ENCODE assay signal across 12 cellular contexts in the genomic region with DNA sequence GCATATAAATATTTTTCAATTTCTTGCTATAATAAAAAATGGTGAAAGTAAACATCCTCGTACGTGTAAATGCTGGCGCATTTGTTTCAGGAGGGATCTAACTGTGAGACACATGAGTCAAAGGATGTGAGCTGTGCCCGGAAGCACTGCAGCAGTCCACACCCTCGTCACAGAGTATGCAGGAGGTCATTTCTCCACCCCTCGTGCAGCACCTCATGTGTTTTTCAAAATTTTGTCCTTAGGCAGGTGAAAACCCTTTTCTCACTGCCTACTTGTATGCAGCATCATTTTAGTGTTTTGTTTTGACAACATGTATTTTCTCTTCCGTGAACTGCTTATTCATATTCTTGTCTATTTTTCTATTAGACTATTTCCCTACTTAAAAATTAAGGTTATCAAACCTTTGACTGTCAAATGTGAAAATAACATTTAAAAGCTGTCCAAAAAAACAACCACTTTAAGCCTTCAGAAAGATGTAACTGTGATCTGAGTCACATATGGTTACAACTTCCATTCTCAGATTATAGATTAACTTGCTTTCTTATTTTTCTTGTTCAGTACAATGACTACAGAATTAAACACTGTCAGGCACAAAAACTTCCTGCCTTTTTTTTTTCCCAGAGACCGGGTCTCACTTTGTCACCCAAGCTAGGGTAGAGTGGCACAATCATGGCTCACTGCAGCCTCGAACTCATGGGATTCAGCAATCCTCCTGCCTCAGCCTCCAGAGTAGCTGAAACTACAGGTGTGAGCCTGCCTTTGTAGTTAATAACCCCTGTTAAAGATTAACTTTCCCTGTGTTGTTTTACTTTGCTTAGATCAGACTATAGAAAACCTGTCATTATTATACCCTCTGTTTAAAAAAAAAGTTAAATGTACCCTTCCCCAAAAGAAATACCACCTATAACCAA.
DNase-seq lines count a peak whose midpoint lies in the region; ATAC-seq, FAIRE-seq and TF ChIP-seq lines count a peak whose summit lies in the region.
"Had no signal": no experiment of that assay in that cellular context is flagged by ENCODE, and none has a peak within 500 bp of the region (broad histone marks: within the 10 kb centered on the region; RNA-seq: fewer than 3 reads in every experiment).

No MANE protein-coding gene starts in this region.

- DNase-seq in A549 (ENCODE audit: low read depth in 1 of 2, low spot score in 1 of 2) (peak; percentile 35 to 90), HTR-8/SVneo (ENCODE audit: insufficient read length, low spot score) (peak; percentile 14), endothelial cell of umbilical vein (ENCODE audit: low read depth, low spot score) (peak; percentile 55), midbrain (lab: John Stamatoyannopoulos, UW) (no peak), GM10248 (ENCODE audit: extremely low spot score) (no peak), islet precursor cell (no peak)
- no peak for DNase-seq in activated T-cell treated with anti-CD3 and anti-CD28 coated beads, Interleukin-2, amount 50 U/mL, for 48 hours
- DNase-seq: activated CD8-positive, alpha-beta memory T cell treated with anti-CD3 and anti-CD28 coated beads for 24 hours had no signal

- H3K9ac ChIP-seq in endothelial cell of umbilical vein (replicated peaks; ENCODE audit: extremely low read depth, insufficient read depth, low read length) = no peak overlapping the region
- H3K9ac ChIP-seq: KMS-11 had no signal

- ATAC-seq in A549 = peak; percentile 96 to 99
- ATAC-seq in GM21576 (IDR thresholded peaks at IDR 0.05; ENCODE audit: unreplicated experiment) = peak; percentile 47

- TSS peak; percentile 30 for BruUV-seq in endothelial cell of umbilical vein (replicated peaks; lab: Mats Ljungman, UMichigan)

- CTCF ChIA-PET in A549 (lab: Yijun Ruan, JAX) = interaction anchor here (0.7 to 1.2 kb wide), 2 partner anchors 127 to 253 kb away, joined by 3 to 5 read pairs; no protein-coding TSS in a partner anchor
- CTCF ChIA-PET in endothelial cell of umbilical vein (lab: Charles Lee) = interaction anchor here (0.8 kb wide), 1 partner anchor 18 kb away, joined by 3 read pairs; no protein-coding TSS in a partner anchor
- CTCF ChIA-PET in GM10248 (lab: Yijun Ruan, JAX) = no interaction called here

- dilution Hi-C loops in endothelial cell of umbilical vein (cut with MboI; ENCODE audit: extremely low pct_ligation_motif_present, low sequenced_read_pairs) = no loop called here

- no peaks in the 10 kb centered on the region for H3K27me3 ChIP-seq in endothelial cell of umbilical vein (ENCODE audit: control insufficient read depth in 2 of 2, insufficient read depth in 2 of 2, low read length in 2 of 2)
- H3K27me3 ChIP-seq: cardiac muscle cell had no signal

- H3K9me3 ChIP-seq in A549 = peaks cover 13% of the 10 kb centered on the region; the same call in 2 of the 3 replicates
- no peaks in the 10 kb centered on the region for H3K9me3 ChIP-seq in endothelial cell of umbilical vein (replicated peaks; ENCODE audit: control insufficient read depth, insufficient read depth, low read length)

- H3K4me1 ChIP-seq in A549 = peaks cover 67% of the 10 kb centered on the region
- H3K4me1 ChIP-seq in endothelial cell of umbilical vein (ENCODE audit: control insufficient read depth, extremely low read depth, insufficient read depth, low read length) = peaks cover 11% of the 10 kb centered on the region

- TF ChIP-seq POLR2A in A549 (IDR thresholded peaks at IDR 0.05; ENCODE audit: low read length) = no peak
- no peak for TF ChIP-seq POLR2A in endothelial cell of umbilical vein (IDR thresholded peaks at IDR 0.05; ENCODE audit: low read depth, low read length)

- H4K20me1 ChIP-seq in endothelial cell of umbilical vein (replicated peaks; ENCODE audit: control insufficient read depth, extremely low read depth, insufficient read depth, low read length) = no peaks in the 10 kb centered on the region

- no peak for TF ChIP-seq RAD21 in A549 (conservative IDR thresholded peaks at IDR 0.05 in 1 of 2, IDR thresholded peaks at IDR 0.05 in 1 of 2)

- no peaks in the 10 kb centered on the region for H3K9me1 ChIP-seq in endothelial cell of umbilical vein (replicated peaks; ENCODE audit: control insufficient read depth, extremely low read depth, insufficient read depth, low read length)

- H3K4me3 ChIP-seq in A549 = 0 out of 3 replicates have a peak overlapping the region, but pooled peaks have one; percentile 1
- H3K4me3 ChIP-seq in endothelial cell of umbilical vein (replicated peaks in 1 of 3; ENCODE audit: insufficient read depth in 1 of 3, low read depth in 1 of 3, low read length in 3 of 3) = peak overlapping the region in 1 of 3 experiments; percentile 11
- H3K4me3 ChIP-seq: cardiac muscle cell, skin epidermis had no signal

- peak in 1 of 2 experiments; percentile 17; a peak in 1 of 5 replicates for TF ChIP-seq EP300 in A549 (IDR thresholded peaks at IDR 0.05)

- H3K79me2 ChIP-seq in endothelial cell of umbilical vein (ENCODE audit: control insufficient read depth, insufficient read depth, low read length) = no peaks in the 10 kb centered on the region

- no peak for FAIRE-seq in A549 (lab: Jason Lieb, UNC)
- no peak for FAIRE-seq in HTR-8/SVneo (lab: Jason Lieb, UNC)
- peak; percentile 84 for FAIRE-seq in endothelial cell of umbilical vein (lab: Jason Lieb, UNC)

- intact Hi-C loops in endothelial cell of umbilical vein (cut with micrococcal nuclease) = loop anchor here (1.0 to 2.0 kb wide), 2 partner anchors 71 to 163 kb away; partner anchors contain the start of gene AVL9

- 9% methylated on average over 9 of the region's 9 CpGs for WGBS in A549 (ENCODE audit: missing lambda C conversion rate)

- peak overlapping the region; percentile 77 to 80 for H3K27ac ChIP-seq in A549
- H3K27ac ChIP-seq in endothelial cell of umbilical vein (ENCODE audit: insufficient read depth, low read depth, low read length) = peak overlapping the region; percentile 23
- H3K27ac ChIP-seq: cardiac muscle cell, KMS-11, skin epidermis had no signal

- no peaks in the 10 kb centered on the region for H3K36me3 ChIP-seq in endothelial cell of umbilical vein (ENCODE audit: control insufficient read depth in 2 of 2, extremely low read depth in 1 of 2, insufficient read depth in 2 of 2, low read length in 2 of 2)
- H3K36me3 ChIP-seq: cardiac muscle cell had no signal

- peak overlapping the region; percentile 72 for H3K4me2 ChIP-seq in A549
- H3K4me2 ChIP-seq in endothelial cell of umbilical vein (ENCODE audit: insufficient read depth, low read length) = peak overlapping the region; percentile 38
- H3K4me2 ChIP-seq: KMS-11 had no signal

- peak overlapping the region; percentile 72 for H2AFZ ChIP-seq in endothelial cell of umbilical vein (ENCODE audit: low read depth, low read length)

- TF ChIP-seq CTCF in A549 (IDR thresholded peaks at IDR 0.05) = no peak
- no peak for TF ChIP-seq CTCF in endothelial cell of umbilical vein (IDR thresholded peaks at IDR 0.05; ENCODE audit: extremely low read depth in 1 of 2, insufficient read depth in 1 of 2, low read depth in 1 of 2, low read length in 2 of 2)
- TF ChIP-seq CTCF in GM10248 (IDR thresholded peaks at IDR 0.05; ENCODE audit: control extremely low read depth, extremely low read depth, low read depth, missing control alignments) = no peak

- POLR2A ChIA-PET in A549 (lab: Yijun Ruan, JAX) = no interaction called here
- POLR2A ChIA-PET in endothelial cell of umbilical vein (lab: Charles Lee) = no interaction called here
- POLR2A ChIA-PET in GM10248 (lab: Yijun Ruan, JAX) = no interaction called here

TF ChIP-seq in A549, 52 proteins besides CTCF, POLR2A, EP300 and RAD21 (continues in another document):
- TF ChIP-seq KDM1A (IDR thresholded peaks at IDR 0.05; ENCODE audit: low read depth) (0 out of 2 replicates have a peak, but pooled peaks have one; percentile 34), JUN (IDR thresholded peaks at IDR 0.05) (0 out of 5 replicates have a peak, but pooled peaks of 1 of the 2 experiments have one; percentile 43), HEYL (CRISPR knock-in tag; IDR thresholded peaks at IDR 0.05) (no peak), BHLHE40 (IDR thresholded peaks at IDR 0.05; ENCODE audit: low read depth, low read length) (no peak), PHF8 (IDR thresholded peaks at IDR 0.05; ENCODE audit: borderline replicate concordance, low read depth) (no peak), FOXS1 (CRISPR knock-in tag; IDR thresholded peaks at IDR 0.05) (no peak), RNF2 (IDR thresholded peaks at IDR 0.05; ENCODE audit: borderline replicate concordance, low read depth) (no peak), ZNF302 (CRISPR knock-in tag; IDR thresholded peaks at IDR 0.05) (no peak), CHD2 (IDR thresholded peaks at IDR 0.05; ENCODE audit: low read length, partially characterized antibody) (no peak)

TF ChIP-seq in endothelial cell of umbilical vein, 7 proteins besides CTCF, POLR2A, EP300 and RAD21:
- peak; percentile 63 for TF ChIP-seq FOS (IDR thresholded peaks at IDR 0.05; ENCODE audit: borderline replicate concordance, insufficient read depth, low read length)
- TF ChIP-seq JUN (IDR thresholded peaks at IDR 0.05; ENCODE audit: borderline replicate concordance, insufficient read depth, insufficient read length, low read depth) = no peak
- peak; percentile 52 for TF ChIP-seq POLR2AphosphoS5 (IDR thresholded peaks at IDR 0.05; ENCODE audit: insufficient read depth, low read depth, low read length)
- TF ChIP-seq EZH2 (IDR thresholded peaks at IDR 0.05; ENCODE audit: borderline replicate concordance, low read depth, low read length, severe bottlenecking) = no peak
- TF ChIP-seq, protein P1, sequence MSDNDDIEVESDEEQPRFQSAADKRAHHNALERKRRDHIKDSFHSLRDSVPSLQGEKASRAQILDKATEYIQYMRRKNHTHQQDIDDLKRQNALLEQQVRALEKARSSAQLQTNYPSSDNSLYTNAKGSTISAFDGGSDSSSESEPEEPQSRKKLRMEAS (IDR thresholded peaks at IDR 0.05; ENCODE audit: insufficient read depth, insufficient read length) = no peak
- peak; percentile 40 for TF ChIP-seq MYC (IDR thresholded peaks at IDR 0.05; ENCODE audit: low read depth, low read length)
- TF ChIP-seq GATA2 (IDR thresholded peaks at IDR 0.05; ENCODE audit: insufficient read depth, insufficient read length, low read depth, low read length) = no peak

Comparison
In these comparisons a context has a peak if more than half of its experiments do, and no peak if none do; other contexts are left out.
1. DNase-seq: peak in A549 (2 of 2), HTR-8/SVneo (single experiment) and endothelial cell of umbilical vein (single experiment); none in midbrain (single experiment), GM10248 (single experiment), islet precursor cell (single experiment) and activated T-cell treated with anti-CD3 and anti-CD28 coated beads, Interleukin-2, amount 50 U/mL, for 48 hours (0 of 2).